In the genomic region with DNA sequence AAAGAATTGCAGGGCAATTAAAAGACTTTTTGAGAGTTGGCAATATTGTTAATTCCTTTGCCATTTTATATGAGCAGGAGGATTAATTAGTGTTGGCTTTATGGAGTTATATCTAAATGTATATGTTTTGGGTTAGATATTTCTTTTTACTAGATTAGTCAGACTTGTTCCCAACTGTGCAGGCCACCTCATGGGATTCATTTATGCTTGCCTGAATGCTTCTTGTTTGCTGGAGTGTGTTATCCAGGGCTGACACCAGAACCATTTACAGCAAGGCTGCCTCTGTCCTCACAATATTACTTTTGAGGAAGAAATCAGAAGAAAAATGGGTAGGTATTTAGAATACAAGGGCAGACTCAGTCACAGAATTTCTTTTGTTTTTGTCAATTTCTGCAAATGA, we compare ENCODE assay signal across 18 cellular contexts.
"Had no signal": no experiment of that assay in that cellular context is flagged by ENCODE, and none has a peak within 500 bp of the region (broad histone marks: within the 10 kb centered on the region; RNA-seq: fewer than 3 reads in every experiment).

No MANE protein-coding gene starts in this region.

- ATAC-seq: naive thymus-derived CD4-positive, alpha-beta T cell; right cardiac atrium; stimulated activated effector memory CD8-positive, alpha-beta T cell treated with anti-CD3 and anti-CD28 coated beads, Interleukin-12 subunit alpha, Interleukin-12 subunit beta, amount 100 ng/mL, for 72 hours had no signal

- DNase-seq: dorsolateral prefrontal cortex; effector CD4-positive, alpha-beta T cell; hypothalamus; immature natural killer cell; islet precursor cell; kidney glomerular epithelial cell; mesenchymal stem cell; mucosa of descending colon; naive thymus-derived CD4-positive, alpha-beta T cell; right cardiac atrium; sigmoid colon; stimulated activated CD4-positive, alpha-beta T cell treated with anti-CD3 and anti-CD28 coated beads, Interleukin-2, amount 100 ng/mL, for 24 hours; stimulated activated CD4-positive, alpha-beta T cell treated with anti-CD3 and anti-CD28 coated beads, Interleukin-4, amount 100 ng/mL, for 24 hours; stimulated activated naive CD4-positive, alpha-beta T cell treated with Interleukin-2 at 50 U/mL for 16 hours; stomach; tibial artery; upper lobe of left lung had no signal
